ENCODE assay signal across 10 cellular contexts in genomic region chr1:22031214-22031962, GRCh38. TPM values are rescaled to one million over a fixed set of nuclear protein-coding genes. Genes with fewer than 3 reads are reported as not detected.
DNase-seq lines count a peak whose midpoint lies in the region; ATAC-seq and TF ChIP-seq lines count a peak whose summit lies in the region.
"Had no signal": no experiment of that assay in that cellular context is flagged by ENCODE, and none has a peak within 500 bp of the region (broad histone marks: within the 10 kb centered on the region; RNA-seq: fewer than 3 reads in every experiment).

No MANE protein-coding gene starts in this region.

- H3K9me2 ChIP-seq in hepatocyte (replicated peaks; ENCODE audit: insufficient read depth) (no peaks in the 10 kb centered on the region), Karpas-422 (replicated peaks; ENCODE audit: insufficient read depth, low read length) (no peaks in the 10 kb centered on the region)

- peak overlapping the region; percentile 5 for H2AFZ ChIP-seq in hepatocyte
- no peak overlapping the region for H2AFZ ChIP-seq in Karpas-422 (ENCODE audit: low read length)

- no peaks in the 10 kb centered on the region for H3K36me3 ChIP-seq in hepatocyte (replicated peaks; ENCODE audit: insufficient read depth, low read depth)
- no peaks in the 10 kb centered on the region for H3K36me3 ChIP-seq in Karpas-422 (ENCODE audit: insufficient read depth, low read length)

- TF ChIP-seq CTCF in hepatocyte (IDR thresholded peaks at IDR 0.05; ENCODE audit: poor library complexity) = no peak

- H3K4me3 ChIP-seq in hepatocyte (no peak overlapping the region), Karpas-422 (ENCODE audit: low read length) (no peak overlapping the region)

- H4K20me1 ChIP-seq in hepatocyte (ENCODE audit: insufficient read depth, poor library complexity, severe bottlenecking) = no peaks in the 10 kb centered on the region
- peaks cover 6% of the 10 kb centered on the region; the same call in 1 of the 2 replicates for H4K20me1 ChIP-seq in Karpas-422 (ENCODE audit: insufficient read depth, low read depth, low read length)

- H3K4me1 ChIP-seq in hepatocyte (ENCODE audit: insufficient read depth) (peaks cover 10% of the 10 kb centered on the region), Karpas-422 (ENCODE audit: low read length) (peaks cover 7% of the 10 kb centered on the region)

- peak overlapping the region; percentile 54 for H3K4me2 ChIP-seq in hepatocyte
- no peak overlapping the region for H3K4me2 ChIP-seq in Karpas-422 (ENCODE audit: low read depth, low read length, poor library complexity, severe bottlenecking)

- 39% methylated on average over 8 of the region's 8 CpGs for WGBS in hepatocyte (ENCODE audit: low lambda C conversion rate, missing lambda C conversion rate)

- H3K9me3 ChIP-seq in hepatocyte (ENCODE audit: low read depth) (no peaks in the 10 kb centered on the region), Karpas-422 (ENCODE audit: low read length) (no peaks in the 10 kb centered on the region)

- H3K9ac ChIP-seq in Karpas-422 (ENCODE audit: low read length) = no peak overlapping the region

- H3K27ac ChIP-seq in hepatocyte (peak overlapping the region; percentile 68), Karpas-422 (ENCODE audit: low read length) (no peak overlapping the region)

- DNase-seq in KG1 (lab: John Stamatoyannopoulos, UW) = peak; percentile 12
- peak; percentile 42 to 47 for DNase-seq in activated CD4-positive, alpha-beta T cell treated with anti-CD3 and anti-CD28 coated beads, Interleukin-2, amount 50 U/mL, for 48 hours
- peak; percentile 64 for DNase-seq in hepatocyte (ENCODE audit: low spot score)
- peak; percentile 35 to 39 for DNase-seq in stimulated activated CD4-positive, alpha-beta T cell treated with anti-CD3 and anti-CD28 coated beads, Interleukin-2, amount 100 ng/mL, for 24 hours
- DNase-seq in GOT3 (lab: John Stamatoyannopoulos, UW) = no peak
- DNase-seq in Karpas-422 = no peak
- no peak for DNase-seq in nucleus accumbens (lab: John Stamatoyannopoulos, UW)

- ATAC-seq in GM18873 (IDR thresholded peaks at IDR 0.05; ENCODE audit: low FRiP score, unreplicated experiment) = no peak
- ATAC-seq: HCT116 had no signal

- no peaks in the 10 kb centered on the region for H3K27me3 ChIP-seq in hepatocyte
- H3K27me3 ChIP-seq in Karpas-422 (ENCODE audit: low read length) = no peaks in the 10 kb centered on the region

- H3K79me2 ChIP-seq in hepatocyte (peaks cover 2% of the 10 kb centered on the region), Karpas-422 (ENCODE audit: low read length) (peaks cover 7% of the 10 kb centered on the region)

RNA-seq across cellular contexts. Expression of gene CDC42, which starts 21.1 kb away (rescaled TPM):
- 351 and 358 TPM in 2 replicates for total RNA-seq in hepatocyte
- polyA plus RNA-seq in hepatocyte = 48.8 and 69.7 TPM in 2 replicates
- 120 and 223 TPM in 2 replicates for total RNA-seq in Karpas-422 (2014; rRNA removed; shearing (Covaris generic); ENCODE audit: low replicate concordance)

RNA-seq across cellular contexts. Expression of gene CELA3A, which starts 29.9 kb away (rescaled TPM):
- total RNA-seq in hepatocyte = 2.2 TPM in 1 of 2 replicates, not detected in the other
- 0.68 TPM in 1 of 2 replicates, not detected in the other for polyA plus RNA-seq in hepatocyte
- not detected in 2 replicates for total RNA-seq in Karpas-422 (2014; rRNA removed; shearing (Covaris generic); ENCODE audit: low replicate concordance)
- polyA plus RNA-seq: neural cell had no signal

RNA-seq across cellular contexts. Expression of gene CELA3B, which starts 54.6 kb away (rescaled TPM):
- total RNA-seq in hepatocyte = 0.33 TPM in 1 of 2 replicates, not detected in the other
- not detected in 2 replicates for polyA plus RNA-seq in hepatocyte
- total RNA-seq in Karpas-422 (2014; rRNA removed; shearing (Covaris generic); ENCODE audit: low replicate concordance) = not detected in 2 replicates
- polyA plus RNA-seq: neural cell had no signal

Comparison
In these comparisons a context has a peak if more than half of its experiments do, and no peak if none do; other contexts are left out.
1. DNase-seq: peak in KG1 (single experiment), activated CD4-positive, alpha-beta T cell treated with anti-CD3 and anti-CD28 coated beads, Interleukin-2, amount 50 U/mL, for 48 hours (2 of 2), hepatocyte (single experiment) and stimulated activated CD4-positive, alpha-beta T cell treated with anti-CD3 and anti-CD28 coated beads, Interleukin-2, amount 100 ng/mL, for 24 hours (2 of 2); none in GOT3 (single experiment), Karpas-422 (single experiment) and nucleus accumbens (0 of 56).